11 cellular contexts compared by ENCODE assay signal in the genomic region with DNA sequence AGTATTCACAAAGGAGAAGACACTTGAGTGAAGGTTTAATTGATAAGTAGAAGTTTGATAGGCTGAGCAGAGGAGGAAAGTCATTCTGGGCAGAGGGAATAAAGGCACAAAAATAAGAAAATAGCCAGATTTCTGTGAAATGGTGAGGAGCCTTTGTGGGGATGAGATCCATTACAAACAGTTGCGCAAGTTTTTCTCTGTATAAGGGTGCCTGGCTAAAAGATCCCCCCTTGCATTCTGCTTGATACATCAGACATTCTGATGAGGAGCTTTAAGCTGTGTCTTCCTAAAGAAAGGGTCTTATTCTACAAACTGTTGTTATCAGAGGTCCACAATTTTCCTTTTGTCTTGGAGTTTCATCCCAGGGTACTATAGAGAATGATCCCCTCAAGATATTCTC.
"Had no signal": no experiment of that assay in that cellular context is flagged by ENCODE, and none has a peak within 500 bp of the region (broad histone marks: within the 10 kb centered on the region; RNA-seq: fewer than 3 reads in every experiment).

No MANE protein-coding gene starts in this region.

- H3K9me3 Mint-ChIP-seq: GM23338, H9 had no signal

- H3K9ac ChIP-seq: GM23248 had no signal

- FAIRE-seq: H1, H54 had no signal

- H3K36me3 ChIP-seq: HAP-1 had no signal

- H3K27ac Mint-ChIP-seq: GM23338, H9, HFFc6 had no signal

- H3K4me2 ChIP-seq: GM23338 had no signal

- H3K4me1 Mint-ChIP-seq: GM23338, H9 had no signal

- H3K4me1 ChIP-seq: HAP-1 had no signal

- H3K4me3 ChIP-seq: GM23248, GM23338, HAP-1 had no signal

- ATAC-seq: GM23338, HCT116 had no signal

- H2AFZ ChIP-seq: GM23248, GM23338 had no signal

- H3K4me3 Mint-ChIP-seq: GM23338, H9, HFFc6 had no signal

- H3K9me3 ChIP-seq: HAP-1 had no signal

- H3K27ac ChIP-seq: GM23248 had no signal

- DNase-seq: GM23248, GOT3, H7, H9, HCEC 1CT, HFFc6 had no signal
